25 cellular contexts compared by ENCODE assay signal in the genomic region with DNA sequence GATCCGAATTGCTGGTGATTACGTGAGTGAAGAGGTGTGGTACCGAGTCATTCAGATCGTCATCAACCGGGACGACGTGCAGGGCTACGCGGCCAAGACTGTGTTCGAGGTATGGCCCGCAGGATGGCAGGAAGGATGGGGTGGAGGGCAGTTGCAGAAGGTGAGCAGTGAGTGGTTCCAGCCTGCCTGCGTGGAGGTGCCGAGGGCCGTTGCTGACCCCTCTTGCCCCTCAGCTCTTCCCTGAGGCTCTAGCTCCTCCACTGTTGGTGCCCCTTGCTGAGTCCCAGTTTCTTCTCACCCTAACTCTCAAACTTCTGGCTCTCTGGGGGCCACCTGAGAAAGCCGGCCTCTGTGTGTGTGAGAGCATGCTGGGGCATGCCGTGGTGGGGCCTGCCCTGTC. TPM values are rescaled to one million over a fixed set of nuclear protein-coding genes. Genes with fewer than 3 reads are reported as not detected.
A peak's percentile ranks its signal among the peaks of the same experiment; 100 is the strongest.
DNase-seq lines count a peak whose midpoint lies in the region; ATAC-seq and TF ChIP-seq lines count a peak whose summit lies in the region.
"Had no signal": no experiment of that assay in that cellular context is flagged by ENCODE, and none has a peak within 500 bp of the region (broad histone marks: within the 10 kb centered on the region; RNA-seq: fewer than 3 reads in every experiment).

No MANE protein-coding gene starts in this region.

- peaks cover 29 to 72% (median 59%) of the 10 kb centered on the region in 3 experiments for H3K36me3 Mint-ChIP-seq in H9 (ENCODE audit: insufficient read depth in 1 of 3, low read depth in 3 of 3)
- H3K36me3 Mint-ChIP-seq in chondrocyte (ENCODE audit: low read depth), result peaks cover 26% of the 10 kb centered on the region

- H3K4me1 ChIP-seq in H9 (ENCODE audit: insufficient read depth, low read length) (no peaks in the 10 kb centered on the region), neuronal stem cell (ENCODE audit: control insufficient read depth in 2 of 2, insufficient read depth in 1 of 2, low read depth in 1 of 2, low read length in 2 of 2) (peaks cover 3 to 7% of the 10 kb centered on the region in 2 donors)
- H3K4me1 ChIP-seq: A549 had no signal

- H2BK120ac ChIP-seq in H9 (ENCODE audit: low read depth, low read length, poor library complexity, severe bottlenecking) (no peak overlapping the region), neuronal stem cell (ENCODE audit: low read depth, low read length) (no peak overlapping the region)

- H3K36me3 ChIP-seq in neuronal stem cell (replicated peaks in 1 of 2; ENCODE audit: control insufficient read depth in 2 of 2, insufficient read depth in 2 of 2, low read length in 2 of 2), result peaks cover 50 to 75% of the 10 kb centered on the region in 2 donors

- H3K9ac ChIP-seq in H9 (ENCODE audit: extremely low read depth, insufficient read length, low read length) (no peak overlapping the region), neuronal stem cell (ENCODE audit: low read depth, low read length, poor library complexity) (no peak overlapping the region)

- no peak for DNase-seq in H9
- DNase-seq in RWPE1 (ENCODE audit: low spot score), result no peak
- peak; percentile 82 for DNase-seq in chondrocyte (ENCODE audit: low spot score)
- DNase-seq in neuronal stem cell (ENCODE audit: low spot score), result no peak
- no peak for DNase-seq in NCI-H146 (lab: John Stamatoyannopoulos, UW)
- no peak for DNase-seq in LoVo (ENCODE audit: low spot score)
- DNase-seq: AML-193; C1 segment of cervical spinal cord; CD4-positive, alpha-beta memory T cell; COR-L47; Kasumi-1; MV-4-11; NCI-H2029; NCI-H526 treated with DMSO at 0.1 percent for 48 hours; PC-9; SHP77 had no signal

- no peak overlapping the region for H4K5ac ChIP-seq in H9 (ENCODE audit: insufficient read length, low read depth, low read length)

- H4K91ac ChIP-seq in H9 (ENCODE audit: insufficient read length, low read depth, low read length), result no peak overlapping the region
- no peak overlapping the region for H4K91ac ChIP-seq in neuronal stem cell (ENCODE audit: low read depth, low read length, poor library complexity)

- no peaks in the 10 kb centered on the region for H3K79me1 ChIP-seq in H9 (ENCODE audit: insufficient read depth, low read depth, low read length, poor library complexity, severe bottlenecking)
- peaks cover 9% of the 10 kb centered on the region for H3K79me1 ChIP-seq in neuronal stem cell (ENCODE audit: low read depth, low read length)

- H4K8ac ChIP-seq in H9 (replicated peaks; ENCODE audit: insufficient read length, low read depth, low read length), result no peak overlapping the region
- no peak overlapping the region for H4K8ac ChIP-seq in neuronal stem cell (ENCODE audit: low read depth, low read length)

- no peak overlapping the region for H3K4me2 ChIP-seq in H9 (ENCODE audit: insufficient read depth, insufficient read length, low read length)
- H3K4me2 ChIP-seq in neuronal stem cell (ENCODE audit: insufficient read depth, low read length, poor library complexity, severe bottlenecking), result no peak overlapping the region
- H3K4me2 ChIP-seq: A549, PC-9 had no signal

- H2AK5ac ChIP-seq in H9 (ENCODE audit: insufficient read length, low read length) (no peak overlapping the region), neuronal stem cell (ENCODE audit: low read depth, low read length) (no peak overlapping the region)

- no peaks in the 10 kb centered on the region for H4K20me1 ChIP-seq in H9 (ENCODE audit: control insufficient read depth, insufficient read depth, insufficient read length)

- H3K27ac Mint-ChIP-seq in H9 (peak overlapping the region; percentile 62 to 76 (median 69); a peak in 4 of 7 replicates), chondrocyte (ENCODE audit: unreplicated experiment) (no peak overlapping the region)

- WGBS in H9 (ENCODE audit: extremely low coverage, insufficient read length, low lambda C conversion rate), result no CpG with 5 or more reads among the region's 16 CpGs
- WGBS in neuronal stem cell (ENCODE audit: extremely low coverage in 2 of 2, insufficient read length in 2 of 2, insufficient replicate concordance in 1 of 2), 2 donors, result no CpG with 5 or more reads among the region's 16 CpGs

- no peaks in the 10 kb centered on the region; the same call in 1 of the 2 replicates for H3K27me3 Mint-ChIP-seq in H9 (ENCODE audit: low read depth)
- no peaks in the 10 kb centered on the region for H3K27me3 Mint-ChIP-seq in chondrocyte (ENCODE audit: low read depth)
- H3K27me3 Mint-ChIP-seq: CD4-positive, alpha-beta memory T cell had no signal

- H3K4ac ChIP-seq in H9 (ENCODE audit: low read depth, low read length), result no peak overlapping the region
- H3K4ac ChIP-seq in neuronal stem cell (ENCODE audit: low read length), result no peak overlapping the region

- ATAC-seq in GM19452 (IDR thresholded peaks at IDR 0.05; ENCODE audit: unreplicated experiment), result no peak
- ATAC-seq: A549 had no signal

- H2BK12ac ChIP-seq in H9 (ENCODE audit: insufficient read length, low read depth, low read length) (no peak overlapping the region), neuronal stem cell (ENCODE audit: low read length) (no peak overlapping the region)

- H3K4me3 Mint-ChIP-seq in H9 (no peak overlapping the region), chondrocyte (ENCODE audit: unreplicated experiment) (no peak overlapping the region)
- H3K4me3 Mint-ChIP-seq: CD4-positive, alpha-beta memory T cell had no signal

- no peaks in the 10 kb centered on the region for H3K27me3 ChIP-seq in H9 (ENCODE audit: insufficient read depth, low read length)
- H3K27me3 ChIP-seq in neuronal stem cell (ENCODE audit: control insufficient read depth in 3 of 3, insufficient read depth in 3 of 3, low read depth in 1 of 3, low read length in 3 of 3), result no peaks in the 10 kb centered on the region

- H2BK5ac ChIP-seq in H9 (ENCODE audit: insufficient read length, low read length) (no peak overlapping the region), neuronal stem cell (ENCODE audit: low read length) (no peak overlapping the region)

- H2AFZ ChIP-seq in H9 (ENCODE audit: low read length) (no peak overlapping the region), neuronal stem cell (ENCODE audit: low read length) (no peak overlapping the region)
- H2AFZ ChIP-seq: PC-9 had no signal

- CTCF ChIA-PET in RWPE1 (lab: Yijun Ruan, JAX), result no interaction called here

- POLR2A ChIA-PET in RWPE1 (lab: Yijun Ruan, JAX; ENCODE audit: low non-redundant PET), result no interaction called here

- no peaks in the 10 kb centered on the region for H3K79me2 ChIP-seq in H9 (ENCODE audit: insufficient read depth, low read length)

- H3K23me2 ChIP-seq in H9 (ENCODE audit: insufficient read length, low read depth, low read length, poor library complexity, severe bottlenecking), result no peaks in the 10 kb centered on the region

- H3K9me3 ChIP-seq in H9 (ENCODE audit: control insufficient read depth, low read depth, low read length), result no peaks in the 10 kb centered on the region
- H3K9me3 ChIP-seq in neuronal stem cell (replicated peaks in 1 of 2; ENCODE audit: control insufficient read depth in 2 of 2, insufficient read depth in 1 of 2, low read depth in 1 of 2, low read length in 2 of 2), result no peaks in the 10 kb centered on the region
- H3K9me3 ChIP-seq: A549 had no signal

- H3K27ac ChIP-seq in H9 (ENCODE audit: insufficient read length, low read depth, low read length), result no peak overlapping the region
- H3K27ac ChIP-seq in RWPE1, result peak overlapping the region; percentile 50
- no peak overlapping the region for H3K27ac ChIP-seq in neuronal stem cell (replicated peaks; ENCODE audit: low read length)
- H3K27ac ChIP-seq: A549, HL-60, PC-9 had no signal

- no peak overlapping the region for H3K14ac ChIP-seq in H9 (ENCODE audit: insufficient read depth, low read length)
- H3K14ac ChIP-seq in neuronal stem cell (ENCODE audit: low read length), result no peak overlapping the region

- TF ChIP-seq CTCF in H9 (conservative IDR thresholded peaks at IDR 0.05), result no peak
- TF ChIP-seq CTCF in RWPE1 (conservative IDR thresholded peaks at IDR 0.05; ENCODE audit: low read depth), result no peak
- no peak for TF ChIP-seq CTCF in chondrocyte (IDR thresholded peaks at IDR 0.05)

- peaks cover 0 to 6% of the 10 kb centered on the region in 2 experiments; a peak in 2 of 5 replicates for H3K9me3 Mint-ChIP-seq in H9
- no peaks in the 10 kb centered on the region for H3K9me3 Mint-ChIP-seq in chondrocyte (ENCODE audit: low read depth)

- no peak overlapping the region for H3K4me3 ChIP-seq in neuronal stem cell (ENCODE audit: low read length in 2 of 2)
- H3K4me3 ChIP-seq: A549, PC-9 had no signal

- H3K18ac ChIP-seq in H9 (ENCODE audit: insufficient read length, low read depth, low read length) (no peak overlapping the region), neuronal stem cell (ENCODE audit: low read length) (no peak overlapping the region)

- no peak overlapping the region for H2BK20ac ChIP-seq in H9 (ENCODE audit: low read depth, low read length, poor library complexity, severe bottlenecking)

- no peak overlapping the region for H3K56ac ChIP-seq in H9 (ENCODE audit: insufficient read length, low read depth, low read length)

- H3K23ac ChIP-seq in H9 (ENCODE audit: insufficient read length, low read depth, low read length) (no peak overlapping the region), neuronal stem cell (ENCODE audit: low read depth, low read length, poor library complexity) (peak overlapping the region; percentile 68)

- no peak overlapping the region for H2BK15ac ChIP-seq in H9 (ENCODE audit: low read depth, low read length)
- H2BK15ac ChIP-seq in neuronal stem cell (ENCODE audit: low read length), result no peak overlapping the region

- H3K4me1 Mint-ChIP-seq in H9 (peaks cover 3% of the 10 kb centered on the region in 2 experiments; a peak in 2 of 4 replicates), chondrocyte (ENCODE audit: low read depth) (peaks cover 3% of the 10 kb centered on the region)

- no peak overlapping the region for H3T11ph ChIP-seq in H9 (ENCODE audit: low read length)

RNA-seq across cellular contexts. Expression of a gene that starts 43.9 kb away (rescaled TPM):
- not detected in 2 replicates for total RNA-seq in H9 (2021)
- total RNA-seq in chondrocyte, result not detected in 3 replicates
- not detected for polyA plus RNA-seq in neuronal stem cell (2013, experiment 1 of 2)
- not detected for polyA plus RNA-seq in neuronal stem cell (2013, experiment 2 of 2)
- total RNA-seq: CD4-positive, alpha-beta memory T cell; Daoy; G401; H4; MCF 10A; NCI-H460; SK-MEL-5 had no signal
- polyA plus RNA-seq: A549 had no signal
